Comparison of ENCODE assay signal across 15 cellular contexts in the genomic region with DNA sequence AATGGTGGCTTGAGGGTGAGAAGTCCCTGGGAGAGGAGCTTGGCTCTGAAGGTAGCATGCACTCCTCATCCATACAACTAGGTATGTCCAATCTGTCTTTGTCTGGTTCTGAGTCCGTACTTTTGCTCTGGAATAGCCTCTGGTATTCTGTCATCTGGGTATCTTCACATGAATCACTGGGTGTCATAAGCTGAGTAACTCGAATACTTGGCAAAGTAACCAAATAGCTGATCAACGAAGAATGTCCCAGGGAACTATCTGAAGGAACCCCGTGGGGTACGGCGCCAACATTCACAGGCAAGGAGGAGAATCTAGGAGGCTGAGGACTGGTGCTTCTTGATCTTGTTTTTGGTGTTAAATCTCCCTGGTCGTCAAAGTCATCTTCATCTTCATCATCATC.
DNase-seq lines count a peak whose midpoint lies in the region; ATAC-seq and TF ChIP-seq lines count a peak whose summit lies in the region.
"Had no signal": no experiment of that assay in that cellular context is flagged by ENCODE, and none has a peak within 500 bp of the region (broad histone marks: within the 10 kb centered on the region; RNA-seq: fewer than 3 reads in every experiment).

No MANE protein-coding gene starts in this region.

- H3K9me3 ChIP-seq in psoas muscle, result no peaks in the 10 kb centered on the region
- H3K9me3 ChIP-seq: spleen had no signal

- no peak for DNase-seq in activated naive CD8-positive, alpha-beta T cell treated with anti-CD3 and anti-CD28 coated beads, Interleukin-2, amount 50 U/mL, for 24 hours
- DNase-seq in NCI-H226, result peak; percentile 48
- peak; percentile 58 for DNase-seq in choroid plexus epithelial cell (ENCODE audit: low read depth)
- DNase-seq in psoas muscle, result no peak
- DNase-seq in NCI-H1048 (lab: John Stamatoyannopoulos, UW), result no peak
- DNase-seq in HK-2 (ENCODE audit: unreplicated experiment), result no peak
- DNase-seq in hypothalamus (lab: John Stamatoyannopoulos, UW), result no peak
- DNase-seq: activated CD4-positive, alpha-beta T cell treated with anti-CD3 and anti-CD28 coated beads for 48 hours; amygdala; left colon; spleen had no signal

- no peak overlapping the region for H3K27ac ChIP-seq in psoas muscle
- H3K27ac ChIP-seq: hepatocyte, KMS-11, spleen had no signal

- peaks cover 51% of the 10 kb centered on the region for H3K4me1 Mint-ChIP-seq in activated naive CD8-positive, alpha-beta T cell (ENCODE audit: low read depth)
- H3K4me1 Mint-ChIP-seq in activated naive CD8-positive, alpha-beta T cell treated with anti-CD3 and anti-CD28 coated beads, Interleukin-2, amount 50 U/mL, for 24 hours, result peaks cover 45% of the 10 kb centered on the region

- 40 to 53% (median 45%) methylated on average over 7 of the region's 7 CpGs for WGBS in psoas muscle, 3 donors

- no peak for ATAC-seq in activated naive CD8-positive, alpha-beta T cell treated with anti-CD3 and anti-CD28 coated beads, Interleukin-2, amount 50 U/mL, for 24 hours
- ATAC-seq in psoas muscle, result peak; percentile 55 to 88 (median 82)
- ATAC-seq: left colon had no signal

- H3K36me3 Mint-ChIP-seq in activated naive CD8-positive, alpha-beta T cell, result peaks cover 45% of the 10 kb centered on the region
- peaks cover 77% of the 10 kb centered on the region for H3K36me3 Mint-ChIP-seq in activated naive CD8-positive, alpha-beta T cell treated with anti-CD3 and anti-CD28 coated beads, Interleukin-2, amount 50 U/mL, for 24 hours (ENCODE audit: low read depth)

- peaks cover 11% of the 10 kb centered on the region for H3K4me1 ChIP-seq in psoas muscle

- H3K4me3 Mint-ChIP-seq in activated naive CD8-positive, alpha-beta T cell, result no peak overlapping the region
- H3K4me3 Mint-ChIP-seq in activated naive CD8-positive, alpha-beta T cell treated with anti-CD3 and anti-CD28 coated beads, Interleukin-2, amount 50 U/mL, for 24 hours, result no peak overlapping the region
- H3K4me3 Mint-ChIP-seq: dendritic cell treated with granulocyte-macrophage colony-stimulating factor and Interleukin-4, amounts not matched to agents 40 ng/mL and 50 ng/mL, for 4 days had no signal

- H3K27me3 ChIP-seq in psoas muscle (ENCODE audit: insufficient read depth in 3 of 3, low read length in 2 of 3), result no peaks in the 10 kb centered on the region
- H3K27me3 ChIP-seq: hepatocyte, spleen had no signal

- H3K9me3 Mint-ChIP-seq in activated naive CD8-positive, alpha-beta T cell (ENCODE audit: low read depth), result no peaks in the 10 kb centered on the region
- H3K9me3 Mint-ChIP-seq in activated naive CD8-positive, alpha-beta T cell treated with anti-CD3 and anti-CD28 coated beads, Interleukin-2, amount 50 U/mL, for 24 hours, result no peaks in the 10 kb centered on the region
- H3K9me3 Mint-ChIP-seq: dendritic cell treated with granulocyte-macrophage colony-stimulating factor and Interleukin-4, amounts not matched to agents 40 ng/mL and 50 ng/mL, for 4 days had no signal

- no peaks in the 10 kb centered on the region for H3K27me3 Mint-ChIP-seq in activated naive CD8-positive, alpha-beta T cell
- H3K27me3 Mint-ChIP-seq in activated naive CD8-positive, alpha-beta T cell treated with anti-CD3 and anti-CD28 coated beads, Interleukin-2, amount 50 U/mL, for 24 hours, result no peaks in the 10 kb centered on the region
- H3K27me3 Mint-ChIP-seq: dendritic cell treated with granulocyte-macrophage colony-stimulating factor and Interleukin-4, amounts not matched to agents 40 ng/mL and 50 ng/mL, for 4 days had no signal

- H3K4me3 ChIP-seq in choroid plexus epithelial cell (ENCODE audit: low read depth, low read length) (no peak overlapping the region), psoas muscle (no peak overlapping the region)
- H3K4me3 ChIP-seq: hepatocyte, spleen had no signal

- peak overlapping the region; percentile 47 for H3K27ac Mint-ChIP-seq in activated naive CD8-positive, alpha-beta T cell
- no peak overlapping the region for H3K27ac Mint-ChIP-seq in activated naive CD8-positive, alpha-beta T cell treated with anti-CD3 and anti-CD28 coated beads, Interleukin-2, amount 50 U/mL, for 24 hours
- H3K27ac Mint-ChIP-seq: dendritic cell treated with granulocyte-macrophage colony-stimulating factor and Interleukin-4, amounts not matched to agents 40 ng/mL and 50 ng/mL, for 4 days had no signal

- H3K36me3 ChIP-seq in psoas muscle (ENCODE audit: insufficient read depth in 1 of 2, low read depth in 1 of 2), result peaks cover 6 to 80% of the 10 kb centered on the region in 2 donors

- TF ChIP-seq CTCF in choroid plexus epithelial cell (conservative IDR thresholded peaks at IDR 0.05; ENCODE audit: low read depth, low read length) (no peak), psoas muscle (IDR thresholded peaks at IDR 0.05) (no peak)

- intact Hi-C loops in psoas muscle (cut with DNase I), result no loop called here

Comparison
In these comparisons a context has a peak if more than half of its experiments do, and no peak if none do; other contexts are left out.
1. DNase-seq: peak in NCI-H226 (single experiment) and choroid plexus epithelial cell (single experiment); none in activated naive CD8-positive, alpha-beta T cell treated with anti-CD3 and anti-CD28 coated beads, Interleukin-2, amount 50 U/mL, for 24 hours (single experiment), psoas muscle (0 of 2), NCI-H1048 (single experiment), HK-2 (single experiment) and hypothalamus (0 of 51).